Comparison of ENCODE assay signal across 9 cellular contexts in genomic region chr7:157397751-157398691, GRCh38.
DNase-seq lines count a peak whose midpoint lies in the region; ATAC-seq and TF ChIP-seq lines count a peak whose summit lies in the region.
"Had no signal": no experiment of that assay in that cellular context is flagged by ENCODE, and none has a peak within 500 bp of the region (broad histone marks: within the 10 kb centered on the region; RNA-seq: fewer than 3 reads in every experiment).

No MANE protein-coding gene starts in this region.

- in situ Hi-C loops in gastrocnemius medialis (cut with MboI; ENCODE audit: low sequenced_read_pairs in 4 of 4), result loop anchor here in 1 of 4 donors (10.0 kb wide), 1 partner anchor 53 kb away; no protein-coding TSS in a partner anchor

- 33 to 43% (median 37%) methylated on average over 19 to 23 of the region's 23 CpGs for WGBS in heart left ventricle, 4 donors

- H3K36me3 Mint-ChIP-seq in activated CD8-positive, alpha-beta memory T cell treated with anti-CD3 and anti-CD28 coated beads, Interleukin-2, amount 10 ng/mL, durations not matched to agents 7 days and 5 days, result peaks cover 25% of the 10 kb centered on the region

- CTCF ChIA-PET in activated CD8-positive, alpha-beta memory T cell treated with anti-CD3 and anti-CD28 coated beads, Interleukin-2, amount 10 ng/mL, durations not matched to agents 7 days and 5 days (lab: Charles Lee), result interaction anchor here (1.4 kb wide), 1 partner anchor 10 kb away, joined by 4 read pairs; no protein-coding TSS in a partner anchor

- H3K27ac Mint-ChIP-seq in activated CD8-positive, alpha-beta memory T cell treated with anti-CD3 and anti-CD28 coated beads, Interleukin-2, amount 10 ng/mL, durations not matched to agents 7 days and 5 days, result peak overlapping the region; percentile 37
- H3K27ac Mint-ChIP-seq: stimulated activated naive CD8-positive, alpha-beta T cell treated with anti-CD3 and anti-CD28 coated beads, Interleukin-15, Interleukin-2, amounts not matched to agents 100 ng/mL and 50 ng/mL, for 24 hours had no signal

- H3K4me1 Mint-ChIP-seq in activated CD8-positive, alpha-beta memory T cell treated with anti-CD3 and anti-CD28 coated beads, Interleukin-2, amount 10 ng/mL, durations not matched to agents 7 days and 5 days, result peaks cover 11% of the 10 kb centered on the region

- H3K27me3 Mint-ChIP-seq in activated CD8-positive, alpha-beta memory T cell treated with anti-CD3 and anti-CD28 coated beads, Interleukin-2, amount 10 ng/mL, durations not matched to agents 7 days and 5 days, result no peaks in the 10 kb centered on the region
- H3K27me3 Mint-ChIP-seq: stimulated activated naive CD8-positive, alpha-beta T cell treated with anti-CD3 and anti-CD28 coated beads, Interleukin-15, Interleukin-2, amounts not matched to agents 100 ng/mL and 50 ng/mL, for 24 hours had no signal

- peak; percentile 58 for ATAC-seq in activated CD8-positive, alpha-beta memory T cell treated with anti-CD3 and anti-CD28 coated beads, Interleukin-2, amount 10 ng/mL, durations not matched to agents 7 days and 5 days
- peak; percentile 68 to 81 (median 76) for ATAC-seq in heart left ventricle
- ATAC-seq in gastrocnemius medialis, result peak; percentile 77 to 82
- no peak for ATAC-seq in HG03439 (IDR thresholded peaks at IDR 0.05; ENCODE audit: unreplicated experiment)

- H3K4me3 ChIP-seq in WI38 (ENCODE audit: low read depth, low read length) (peak overlapping the region; percentile 39), heart left ventricle (peak overlapping the region in 5 of 12 donors; percentile 0 to 17 (median 9)), gastrocnemius medialis (peak overlapping the region; percentile 4 to 47 (median 23))

- H3K27ac ChIP-seq in heart left ventricle (peak overlapping the region; percentile 59 to 97 (median 80)), gastrocnemius medialis (peak overlapping the region; percentile 80 to 94 (median 88))

- TF ChIP-seq CTCF in WI38 (IDR thresholded peaks at IDR 0.05; ENCODE audit: low read depth, low read length) (peak; percentile 56), heart left ventricle (IDR thresholded peaks at IDR 0.05) (peak; percentile 15 to 65 (median 42)), gastrocnemius medialis (IDR thresholded peaks at IDR 0.05 in 4 of 5, conservative IDR thresholded peaks at IDR 0.05 in 1 of 5) (peak in 4 of 5 experiments; percentile 22 to 45 (median 30))

- no peaks in the 10 kb centered on the region for H3K9me3 ChIP-seq in heart left ventricle
- no peaks in the 10 kb centered on the region for H3K9me3 ChIP-seq in gastrocnemius medialis

- intact Hi-C loops in heart left ventricle (cut with DNase I), result loop anchor here in 3 of 10 donors (5.0 to 10.0 kb wide), 3 partner anchors 51 to 123 kb away; partner anchors contain the start of gene DNAJB6 (in 1 of the 3)
- intact Hi-C loops in gastrocnemius medialis (cut with DNase I; ENCODE audit: low total_unique reads), result loop anchor here (1.0 to 2.0 kb wide), 2 partner anchors 7 to 39 kb away; no protein-coding TSS in a partner anchor

- H3K27me3 ChIP-seq in heart left ventricle (no peaks in the 10 kb centered on the region), gastrocnemius medialis (no peaks in the 10 kb centered on the region)

- no peak overlapping the region for H3K4me3 Mint-ChIP-seq in activated CD8-positive, alpha-beta memory T cell treated with anti-CD3 and anti-CD28 coated beads, Interleukin-2, amount 10 ng/mL, durations not matched to agents 7 days and 5 days
- H3K4me3 Mint-ChIP-seq: stimulated activated naive CD8-positive, alpha-beta T cell treated with anti-CD3 and anti-CD28 coated beads, Interleukin-15, Interleukin-2, amounts not matched to agents 100 ng/mL and 50 ng/mL, for 24 hours had no signal

- peaks cover 0 to 55% (median 20%) of the 10 kb centered on the region in 9 donors for H3K36me3 ChIP-seq in heart left ventricle
- peaks cover 0 to 7% of the 10 kb centered on the region in 2 donors for H3K36me3 ChIP-seq in gastrocnemius medialis

- DNase-seq in activated CD8-positive, alpha-beta memory T cell treated with anti-CD3 and anti-CD28 coated beads, Interleukin-2, amount 10 ng/mL, durations not matched to agents 7 days and 5 days, result no peak
- no peak for DNase-seq in activated CD8-positive, alpha-beta memory T cell treated with anti-CD3 and anti-CD28 coated beads for 24 hours
- DNase-seq in NCI-H1105 (lab: John Stamatoyannopoulos, UW) (peak; percentile 32), heart left ventricle (peak in 4 of 5 donors; percentile 43 to 72 (median 64)), gastrocnemius medialis (peak; percentile 74 to 90), inferior parietal cortex (ENCODE audit: extremely low spot score) (no peak)

- H3K4me1 ChIP-seq in heart left ventricle (peaks cover 0 to 70% (median 31%) of the 10 kb centered on the region in 12 donors), gastrocnemius medialis (peaks cover 35 to 72% of the 10 kb centered on the region in 2 donors)

- no peaks in the 10 kb centered on the region for H3K9me3 Mint-ChIP-seq in activated CD8-positive, alpha-beta memory T cell treated with anti-CD3 and anti-CD28 coated beads, Interleukin-2, amount 10 ng/mL, durations not matched to agents 7 days and 5 days (ENCODE audit: low read depth)
- H3K9me3 Mint-ChIP-seq: stimulated activated naive CD8-positive, alpha-beta T cell treated with anti-CD3 and anti-CD28 coated beads, Interleukin-15, Interleukin-2, amounts not matched to agents 100 ng/mL and 50 ng/mL, for 24 hours had no signal

- TF ChIP-seq POLR2A in heart left ventricle (IDR thresholded peaks at IDR 0.05) (no peak), gastrocnemius medialis (IDR thresholded peaks at IDR 0.05) (peak; percentile 37 to 49)

Comparison
In these comparisons a context has a peak if more than half of its experiments do, and no peak if none do; other contexts are left out.
1. DNase-seq: peak in NCI-H1105 (single experiment), heart left ventricle (4 of 5) and gastrocnemius medialis (2 of 2); none in activated CD8-positive, alpha-beta memory T cell treated with anti-CD3 and anti-CD28 coated beads, Interleukin-2, amount 10 ng/mL, durations not matched to agents 7 days and 5 days (single experiment), activated CD8-positive, alpha-beta memory T cell treated with anti-CD3 and anti-CD28 coated beads for 24 hours (single experiment) and inferior parietal cortex (single experiment).
2. POLR2A ChIP-seq: peak in gastrocnemius medialis (2 of 2); none in heart left ventricle (0 of 2).
3. Peak in every context shown above with its lines, with median percentiles within 50 percentile points of each other: CTCF ChIP-seq.